In genomic region chr5:126896170-126896717, GRCh38 we compare ENCODE assay signal across 19 cellular contexts.
A peak's percentile ranks its signal among the peaks of the same experiment; 100 is the strongest.
DNase-seq lines count a peak whose midpoint lies in the region; ATAC-seq and TF ChIP-seq lines count a peak whose summit lies in the region.
"Had no signal": no experiment of that assay in that cellular context is flagged by ENCODE, and none has a peak within 500 bp of the region (broad histone marks: within the 10 kb centered on the region; RNA-seq: fewer than 3 reads in every experiment).

No MANE protein-coding gene starts in this region.

- no peaks in the 10 kb centered on the region for H3K27me3 Mint-ChIP-seq in WTC11 (ENCODE audit: low read depth)
- no peaks in the 10 kb centered on the region for H3K27me3 Mint-ChIP-seq in neural crest cell (ENCODE audit: low read depth)
- H3K27me3 Mint-ChIP-seq in naive thymus-derived CD8-positive, alpha-beta T cell: no peaks in the 10 kb centered on the region

- no peaks in the 10 kb centered on the region for H3K9me3 ChIP-seq in ES-I3 (ENCODE audit: control insufficient read depth, insufficient read depth, low read length)
- H3K9me3 ChIP-seq: Peyer's patch, SJCRH30 had no signal

- no peaks in the 10 kb centered on the region for H3K36me3 ChIP-seq in ES-I3 (ENCODE audit: insufficient read depth, low read length)

- H3K4me3 Mint-ChIP-seq in WTC11: peak overlapping the region; percentile 42; the same call in 1 of the 2 replicates
- H3K4me3 Mint-ChIP-seq in neural crest cell: no peak overlapping the region
- no peak overlapping the region for H3K4me3 Mint-ChIP-seq in naive thymus-derived CD8-positive, alpha-beta T cell

- H3K4me1 ChIP-seq in ES-I3 (ENCODE audit: insufficient read depth, low read length): peaks cover 8% of the 10 kb centered on the region
- H3K4me1 ChIP-seq: Peyer's patch had no signal

- H3K27ac Mint-ChIP-seq in WTC11 (peak overlapping the region; percentile 96), neural crest cell (ENCODE audit: unreplicated experiment) (peak overlapping the region; percentile 94)
- H3K27ac Mint-ChIP-seq in naive thymus-derived CD8-positive, alpha-beta T cell: no peak overlapping the region

- DNase-seq in WTC11 (ENCODE audit: low spot score) (no peak), iPS-NIHi11 (ENCODE audit: low spot score) (peak; percentile 25), neural crest cell (ENCODE audit: low read depth, low spot score) (no peak), HUDEP-2 (lab: John Stamatoyannopoulos, UW; ENCODE audit: unreplicated experiment in 76 of 76) (no peak), SW 1271 (lab: John Stamatoyannopoulos, UW) (no peak)
- no peak for DNase-seq in naive thymus-derived CD8-positive, alpha-beta T cell
- DNase-seq in stimulated activated naive CD4-positive, alpha-beta T cell (lab: John Stamatoyannopoulos, UW): no peak
- DNase-seq: DMS53, EL, HCEC 1CT, Kasumi-1, NCI-H1694, NCI-H2081, NCI-H2171 treated with DMSO at 0.1 percent for 48 hours, NCI-H524 treated with DMSO at 0.1 percent for 48 hours, NCI-H82, Peyer's patch, SJCRH30 had no signal

- H3K4me1 Mint-ChIP-seq in WTC11 (peaks cover 30% of the 10 kb centered on the region), neural crest cell (peaks cover 10% of the 10 kb centered on the region)
- H3K4me1 Mint-ChIP-seq in naive thymus-derived CD8-positive, alpha-beta T cell: no peaks in the 10 kb centered on the region

- POLR2A ChIA-PET in WTC11 (lab: Charles Lee): no interaction called here
- POLR2A ChIA-PET in naive thymus-derived CD8-positive, alpha-beta T cell (lab: Charles Lee): no interaction called here

- ATAC-seq in WTC11: peak; percentile 56; the same call in 1 of the 2 replicates
- no peak for ATAC-seq in naive thymus-derived CD8-positive, alpha-beta T cell

- TF ChIP-seq CTCF in WTC11 (IDR thresholded peaks at IDR 0.05) (no peak), neural crest cell (conservative IDR thresholded peaks at IDR 0.05) (no peak)

- peak overlapping the region; percentile 2; the same call in 1 of the 2 replicates for H3K9ac ChIP-seq in ES-I3 (ENCODE audit: low read depth, low read length)

- H3K9me3 Mint-ChIP-seq in WTC11 (peaks cover 17% of the 10 kb centered on the region), neural crest cell (no peaks in the 10 kb centered on the region)
- peaks cover 0 to 17% (median 0%) of the 10 kb centered on the region in 9 donors for H3K9me3 Mint-ChIP-seq in naive thymus-derived CD8-positive, alpha-beta T cell

- CTCF ChIA-PET in WTC11 (lab: Charles Lee): no interaction called here

- H3K36me3 Mint-ChIP-seq in WTC11: peaks cover 26% of the 10 kb centered on the region
- peaks cover 18% of the 10 kb centered on the region for H3K36me3 Mint-ChIP-seq in neural crest cell (ENCODE audit: low read depth)
- peaks cover 0 to 21% (median 8%) of the 10 kb centered on the region in 3 donors for H3K36me3 Mint-ChIP-seq in naive thymus-derived CD8-positive, alpha-beta T cell

TF ChIP-seq in WTC11, 78 proteins besides CTCF, POLR2A, EP300 and RAD21:
- TF ChIP-seq GABPB1 (CRISPR knock-in tag; IDR thresholded peaks at IDR 0.05): no peak
- 0 out of 2 replicates have a peak, but pooled peaks have one; percentile 11 for TF ChIP-seq ZNF138 (CRISPR knock-in tag; conservative IDR thresholded peaks at IDR 0.05)

Comparison
In these comparisons a context has a peak if more than half of its experiments do, and no peak if none do; other contexts are left out.
1. H3K27ac Mint-ChIP-seq: peak in WTC11 (single experiment) and neural crest cell (single experiment); none in naive thymus-derived CD8-positive, alpha-beta T cell (0 of 10).